In the genomic region with DNA sequence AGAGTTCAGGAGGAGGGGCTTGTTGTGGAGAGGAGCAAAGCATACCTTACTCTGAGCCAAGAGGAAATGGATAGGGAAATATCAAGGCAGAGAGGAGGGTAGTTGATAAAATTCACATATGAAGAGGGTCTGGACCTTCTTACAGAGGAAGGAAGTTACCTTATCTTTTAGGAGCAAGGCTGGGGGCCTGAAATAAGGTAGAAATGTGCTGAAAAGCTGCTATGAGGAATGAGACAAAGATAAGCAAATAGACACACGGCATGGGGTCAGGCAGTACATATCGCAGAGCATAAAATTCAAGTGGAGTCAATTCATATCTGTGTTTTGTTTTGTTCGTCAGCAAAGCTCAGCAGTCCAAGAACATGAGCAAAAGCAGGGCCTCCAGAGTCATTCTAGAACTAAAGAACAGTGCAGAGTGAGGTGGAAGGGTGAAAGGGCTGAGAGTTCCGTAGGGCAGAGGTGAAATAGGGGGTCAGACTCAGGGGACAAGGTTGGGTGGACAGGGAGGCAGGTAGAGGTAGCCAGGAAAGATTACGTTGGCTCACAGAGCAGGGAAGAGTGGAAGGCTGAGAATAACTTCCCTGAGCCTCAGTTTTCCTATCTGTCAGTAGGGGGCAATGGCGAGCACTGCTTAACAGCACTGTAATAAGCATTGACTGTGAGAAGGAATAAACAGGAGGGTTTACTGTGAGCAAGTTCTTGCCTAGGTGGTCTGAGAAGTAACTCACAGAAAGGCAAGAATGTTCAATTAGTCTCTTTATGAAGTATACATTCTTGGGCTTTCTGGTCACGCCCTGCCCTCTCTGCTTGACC, we compare ENCODE assay signal across 7 cellular contexts. TPM values are rescaled to one million over a fixed set of nuclear protein-coding genes. Genes with fewer than 3 reads are reported as not detected.
A peak's percentile ranks its signal among the peaks of the same experiment; 100 is the strongest.
DNase-seq lines count a peak whose midpoint lies in the region; ATAC-seq and TF ChIP-seq lines count a peak whose summit lies in the region.

No MANE protein-coding gene starts in this region.

- H3K27ac ChIP-seq in coronary artery (no peak overlapping the region), RWPE1 (no peak overlapping the region)

- H3K36me3 Mint-ChIP-seq in neural crest cell (ENCODE audit: low read depth): no peaks in the 10 kb centered on the region

- no peaks in the 10 kb centered on the region for H3K4me1 Mint-ChIP-seq in neural crest cell

- H3K4me3 ChIP-seq in GM06990 (replicated peaks; ENCODE audit: low read depth, low read length) (no peak overlapping the region), NB4 (ENCODE audit: low read depth, low read length) (no peak overlapping the region), coronary artery (no peak overlapping the region)

- H3K27me3 ChIP-seq in GM06990 (replicated peaks; ENCODE audit: control insufficient read depth, insufficient read depth, low read length): no peaks in the 10 kb centered on the region

- H3K9me3 Mint-ChIP-seq in neural crest cell: no peaks in the 10 kb centered on the region

- ATAC-seq in GM19468 (IDR thresholded peaks at IDR 0.05; ENCODE audit: extremely low read depth, unreplicated experiment): peak; percentile 77

- CTCF ChIA-PET in RWPE1 (lab: Yijun Ruan, JAX): no interaction called here

- POLR2A ChIA-PET in RWPE1 (lab: Yijun Ruan, JAX; ENCODE audit: low non-redundant PET): no interaction called here

- no peaks in the 10 kb centered on the region for H3K36me3 ChIP-seq in GM06990 (ENCODE audit: control insufficient read depth, insufficient read depth, low read length)

- TF ChIP-seq POLR2A in NB4 (IDR thresholded peaks at IDR 0.05; ENCODE audit: extremely low read depth, insufficient read length): no peak

- no peaks in the 10 kb centered on the region for H3K27me3 Mint-ChIP-seq in neural crest cell (ENCODE audit: low read depth)

- TF ChIP-seq CTCF in GM06990 (IDR thresholded peaks at IDR 0.05; ENCODE audit: insufficient read depth, low read length, poor library complexity, severe bottlenecking) (peak; percentile 91), NB4 (IDR thresholded peaks at IDR 0.05; ENCODE audit: low read depth, low read length) (peak; percentile 69), coronary artery (IDR thresholded peaks at IDR 0.05) (peak; percentile 40), neural crest cell (conservative IDR thresholded peaks at IDR 0.05) (peak; percentile 54), RWPE1 (conservative IDR thresholded peaks at IDR 0.05; ENCODE audit: low read depth) (no peak)

- H3K4me3 Mint-ChIP-seq in neural crest cell: no peak overlapping the region

- DNase-seq in GM06990 (ENCODE audit: extremely low read depth, insufficient read length) (no peak), NB4 (ENCODE audit: low read depth) (peak; percentile 72), coronary artery (ENCODE audit: low spot score) (no peak), neural crest cell (ENCODE audit: low read depth, low spot score) (no peak), RWPE1 (ENCODE audit: low spot score) (no peak)
- DNase-seq in effector CD8-positive, alpha-beta T cell (lab: John Stamatoyannopoulos, UW): no peak

- H3K27ac Mint-ChIP-seq in neural crest cell (ENCODE audit: unreplicated experiment): no peak overlapping the region

RNA-seq across cellular contexts. Expression of a gene that starts 9.2 kb away (rescaled TPM):
- not detected in 2 replicates for total RNA-seq in neural crest cell
